Comparison of ENCODE assay signal across 9 cellular contexts in the genomic region with DNA sequence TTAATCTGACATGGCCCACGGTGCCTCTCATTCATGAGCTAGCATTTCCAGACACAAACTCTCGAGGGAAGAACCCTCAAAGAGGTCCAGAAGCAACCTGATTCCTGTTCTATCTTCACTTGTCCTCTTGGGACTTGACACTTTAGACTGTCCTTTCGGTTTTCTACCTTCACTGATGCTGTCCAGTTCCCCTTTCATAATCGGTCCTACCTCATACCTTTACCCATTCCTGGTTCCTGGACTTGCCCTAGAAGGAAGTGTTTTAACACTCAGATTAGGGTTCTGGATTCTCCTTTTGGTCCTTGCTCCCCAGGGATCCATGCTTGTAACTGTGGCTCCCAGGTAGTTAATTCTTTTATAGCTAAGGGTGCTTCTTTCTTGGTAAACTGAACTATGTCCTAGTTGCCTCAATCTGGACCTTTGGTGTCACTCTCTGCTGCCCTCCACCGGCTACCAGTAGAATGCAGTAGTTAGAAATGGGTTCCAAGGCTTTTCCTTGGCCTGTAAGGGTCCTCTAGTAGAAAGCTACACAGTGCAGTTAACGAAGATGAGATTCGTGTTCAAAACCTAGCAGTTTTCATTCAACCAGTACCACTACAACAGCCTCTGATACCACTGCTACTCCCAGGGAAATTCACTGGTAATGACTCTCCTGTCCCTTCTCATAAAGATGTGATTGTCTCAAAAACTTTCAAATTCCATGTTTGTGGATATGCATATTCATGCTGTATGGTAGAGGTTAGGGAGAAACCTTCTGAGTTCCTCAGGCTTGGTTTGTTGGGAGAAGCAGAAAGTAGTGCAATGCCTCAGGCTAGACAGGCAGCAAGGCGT.
DNase-seq lines count a peak whose midpoint lies in the region; ATAC-seq and TF ChIP-seq lines count a peak whose summit lies in the region.
"Had no signal": no experiment of that assay in that cellular context is flagged by ENCODE, and none has a peak within 500 bp of the region (broad histone marks: within the 10 kb centered on the region; RNA-seq: fewer than 3 reads in every experiment).

No MANE protein-coding gene starts in this region.

- TF ChIP-seq POLR2A in heart left ventricle (IDR thresholded peaks at IDR 0.05): no peak

- CTCF ChIA-PET in CD8-positive, alpha-beta memory T cell (lab: Charles Lee): no interaction called here

- H3K4me1 ChIP-seq in heart left ventricle (peaks cover 0 to 3% (median 0%) of the 10 kb centered on the region in 12 donors), upper lobe of right lung (no peaks in the 10 kb centered on the region)
- no peaks in the 10 kb centered on the region for H3K4me1 ChIP-seq in CD8-positive, alpha-beta memory T cell (ENCODE audit: insufficient read depth, low read length)

- POLR2A ChIA-PET in CD8-positive, alpha-beta memory T cell (lab: Charles Lee): no interaction called here

- H3K9me3 ChIP-seq in heart left ventricle (peaks cover 0 to 4% (median 0%) of the 10 kb centered on the region in 12 donors), upper lobe of right lung (no peaks in the 10 kb centered on the region)
- no peaks in the 10 kb centered on the region for H3K9me3 ChIP-seq in CD8-positive, alpha-beta memory T cell (ENCODE audit: low read length)
- H3K9me3 ChIP-seq: adrenal gland had no signal

- intact Hi-C loops in heart left ventricle (cut with DNase I): no loop called here
- intact Hi-C loops in upper lobe of right lung (cut with DNase I): no loop called here

- H3K4me3 ChIP-seq in heart left ventricle (no peak overlapping the region), upper lobe of right lung (no peak overlapping the region)
- H3K4me3 ChIP-seq in CD8-positive, alpha-beta memory T cell (ENCODE audit: low read length): no peak overlapping the region
- H3K4me3 ChIP-seq: adrenal gland had no signal

- no peaks in the 10 kb centered on the region for H3K27me3 Mint-ChIP-seq in CD8-positive, alpha-beta memory T cell

- H3K36me3 Mint-ChIP-seq in CD8-positive, alpha-beta memory T cell: peaks cover 3 to 54% (median 7%) of the 10 kb centered on the region in 3 donors

- H3K27ac Mint-ChIP-seq in CD8-positive, alpha-beta memory T cell: no peak overlapping the region

- peaks cover 0 to 10% (median 0%) of the 10 kb centered on the region in 5 donors for H3K9me3 Mint-ChIP-seq in CD8-positive, alpha-beta memory T cell

- 68 to 81% (median 75%) methylated on average over 8 of the region's 8 CpGs for WGBS in heart left ventricle, 4 donors

- peak in 11 of 12 donors; percentile 33 to 63 (median 50) for TF ChIP-seq CTCF in heart left ventricle (IDR thresholded peaks at IDR 0.05)
- peak; percentile 47 for TF ChIP-seq CTCF in upper lobe of right lung (IDR thresholded peaks at IDR 0.05)

- H3K27me3 ChIP-seq in heart left ventricle (no peaks in the 10 kb centered on the region), upper lobe of right lung (no peaks in the 10 kb centered on the region)
- no peaks in the 10 kb centered on the region for H3K27me3 ChIP-seq in CD8-positive, alpha-beta memory T cell (ENCODE audit: insufficient read depth, low read length, poor library complexity, severe bottlenecking)
- H3K27me3 ChIP-seq: adrenal gland had no signal

- H3K36me3 ChIP-seq in heart left ventricle (peaks cover 0 to 10% (median 0%) of the 10 kb centered on the region in 9 donors), upper lobe of right lung (no peaks in the 10 kb centered on the region)
- no peaks in the 10 kb centered on the region for H3K36me3 ChIP-seq in CD8-positive, alpha-beta memory T cell (ENCODE audit: insufficient read depth, low read length)
- H3K36me3 ChIP-seq: adrenal gland had no signal

- H3K4me1 Mint-ChIP-seq in CD8-positive, alpha-beta memory T cell: no peaks in the 10 kb centered on the region

- no peak overlapping the region for H3K27ac ChIP-seq in heart left ventricle
- H3K27ac ChIP-seq in upper lobe of right lung: no peak overlapping the region
- H3K27ac ChIP-seq in CD8-positive, alpha-beta memory T cell (ENCODE audit: low read depth, low read length): no peak overlapping the region
- H3K27ac ChIP-seq: adrenal gland had no signal

- DNase-seq in activated CD4-positive, alpha-beta T cell treated with anti-CD3 and anti-CD28 coated beads, Interleukin-2, amount 50 U/mL, for 48 hours: peak; percentile 18 to 20
- no peak for DNase-seq in activated CD4-positive, alpha-beta T cell treated with anti-CD3 and anti-CD28 coated beads for 4 hours
- peak; percentile 14 for DNase-seq in RKO (ENCODE audit: low spot score)
- DNase-seq in heart left ventricle: no peak
- DNase-seq in upper lobe of right lung: no peak
- no peak for DNase-seq in CD8-positive, alpha-beta memory T cell
- no peak for DNase-seq in activated CD4-positive, alpha-beta T cell treated with anti-CD3 and anti-CD28 coated beads, Interleukin-2, amount 50 U/mL, for 1 hour

- ATAC-seq in HG02763 (IDR thresholded peaks at IDR 0.05; ENCODE audit: unreplicated experiment) (peak; percentile 64), heart left ventricle (peak in 3 of 4 donors; percentile 18 to 39 (median 34)), upper lobe of right lung (peak; percentile 59)

- H3K4me3 Mint-ChIP-seq in CD8-positive, alpha-beta memory T cell: no peak overlapping the region

Comparison
In these comparisons a context has a peak if more than half of its experiments do, and no peak if none do; other contexts are left out.
1. DNase-seq: peak in activated CD4-positive, alpha-beta T cell treated with anti-CD3 and anti-CD28 coated beads, Interleukin-2, amount 50 U/mL, for 48 hours (2 of 2) and RKO (single experiment); none in activated CD4-positive, alpha-beta T cell treated with anti-CD3 and anti-CD28 coated beads for 4 hours (0 of 2), heart left ventricle (0 of 5), upper lobe of right lung (single experiment), CD8-positive, alpha-beta memory T cell (0 of 5) and activated CD4-positive, alpha-beta T cell treated with anti-CD3 and anti-CD28 coated beads, Interleukin-2, amount 50 U/mL, for 1 hour (single experiment).
2. Peak in every context shown above with its lines, with median percentiles within 50 percentile points of each other: ATAC-seq.